ENCODE assay signal across 33 cellular contexts in the genomic region with DNA sequence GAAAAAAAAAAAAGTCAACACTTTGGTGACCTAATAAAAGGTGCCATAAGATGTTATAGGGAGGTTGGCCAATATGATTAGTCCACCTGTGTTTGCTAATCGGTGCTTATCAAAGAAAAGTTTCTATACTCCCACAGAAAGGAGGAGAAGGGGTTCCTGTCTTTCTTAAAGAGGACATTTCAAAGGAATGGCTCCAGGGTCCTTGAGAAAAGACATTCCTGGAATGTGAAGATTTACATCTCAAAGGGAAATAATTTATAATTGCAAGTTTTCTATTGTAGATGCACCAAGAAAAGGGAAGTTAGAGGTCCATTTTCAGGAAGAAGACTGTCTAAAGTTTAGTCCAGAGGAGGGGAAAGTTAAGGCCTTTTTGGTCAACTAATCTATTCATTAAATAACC.
"Had no signal": no experiment of that assay in that cellular context is flagged by ENCODE, and none has a peak within 500 bp of the region (broad histone marks: within the 10 kb centered on the region; RNA-seq: fewer than 3 reads in every experiment).

No MANE protein-coding gene starts in this region.

- H3K36me3 Mint-ChIP-seq: activated naive CD4-positive, alpha-beta T cell treated with anti-CD3 and anti-CD28 coated beads, Interleukin-2, amount 50 U/mL, for 72 hours; brain had no signal

- H3K4me2 ChIP-seq: PC-9 had no signal

- H3K4me1 ChIP-seq: adrenal gland had no signal

- H3K27ac ChIP-seq: adrenal gland, PC-9, RWPE1, SK-N-MC had no signal

- DNase-seq: activated B cell treated with CpG ODN at 0.5 μM for 24 hours; activated CD4-positive, alpha-beta memory T cell treated with anti-CD3 and anti-CD28 coated beads, Interleukin-2, amount 10 ng/mL, durations not matched to agents 7 days and 5 days; activated CD4-positive, alpha-beta T cell treated with anti-CD3 and anti-CD28 coated beads for 1 hour; activated CD4-positive, alpha-beta T cell treated with anti-CD3 and anti-CD28 coated beads for 48 hours; activated CD8-positive, alpha-beta memory T cell treated with anti-CD3 and anti-CD28 coated beads for 24 hours; activated gamma-delta T cell; activated naive CD4-positive, alpha-beta T cell treated with Interleukin-2 at 50 U/mL for 16 hours; activated T-cell treated with anti-CD3 and anti-CD28 coated beads, Interleukin-2, amount 50 U/mL, for 24 hours; adrenal gland; caudate nucleus; cerebellar nuclear complex; Kasumi-1; KBM-7; MG63; NCI-H1092 treated with DMSO at 0.1 percent for 48 hours; NCI-H1417; NCI-H146; NCI-H187 treated with DMSO at 0.1 percent for 48 hours; NCI-H2081; NCI-H226; NCI-H446 treated with DMSO at 0.1 percent for 48 hours; NCI-H524; NCI-H69; NCI-H82; PC-9; SIG-M5 had no signal

- H3K27me3 Mint-ChIP-seq: activated B cell treated with CpG ODN at 0.5 μM for 24 hours; activated CD4-positive, alpha-beta memory T cell treated with anti-CD3 and anti-CD28 coated beads, Interleukin-2, amount 10 ng/mL, durations not matched to agents 7 days and 5 days; activated T-cell treated with anti-CD3 and anti-CD28 coated beads, Interleukin-2, amount 50 U/mL, for 24 hours; brain had no signal

- H3K27ac Mint-ChIP-seq: activated B cell treated with CpG ODN at 0.5 μM for 24 hours; activated CD4-positive, alpha-beta memory T cell treated with anti-CD3 and anti-CD28 coated beads, Interleukin-2, amount 10 ng/mL, durations not matched to agents 7 days and 5 days; activated naive CD4-positive, alpha-beta T cell treated with anti-CD3 and anti-CD28 coated beads, Interleukin-2, amount 50 U/mL, for 72 hours; activated T-cell treated with anti-CD3 and anti-CD28 coated beads, Interleukin-2, amount 50 U/mL, for 24 hours; activated T-helper 2 cell treated with anti-CD3 and anti-CD28 coated beads, Interferon-gamma antibody, Interleukin-2, Interleukin-4, amounts not matched to agents 10 μg/mL and 5 μg/mL and 100 μg/mL, durations not matched to agents 14 hours and 24 hours and 36 hours; brain; T-helper 2 cell treated with Interferon-gamma antibody and Interleukin-4, amounts not matched to agents 5 μg/mL and 100 μg/mL, for 36 hours had no signal

- ATAC-seq: activated naive CD4-positive, alpha-beta T cell treated with anti-CD3 and anti-CD28 coated beads, Interleukin-2, amount 50 U/mL, for 72 hours; Right ventricle myocardium inferior had no signal

- H3K36me3 ChIP-seq: adrenal gland, MG63 had no signal

- H3K4me1 Mint-ChIP-seq: activated B cell treated with CpG ODN at 0.5 μM for 24 hours; activated CD4-positive, alpha-beta memory T cell treated with anti-CD3 and anti-CD28 coated beads, Interleukin-2, amount 10 ng/mL, durations not matched to agents 7 days and 5 days; brain had no signal

- H3K27me3 ChIP-seq: adrenal gland, MG63 had no signal

- H3K4me3 ChIP-seq: adrenal gland, MG63, PC-9, SK-N-MC had no signal

- H3K4me3 Mint-ChIP-seq: activated B cell treated with CpG ODN at 0.5 μM for 24 hours; activated CD4-positive, alpha-beta memory T cell treated with anti-CD3 and anti-CD28 coated beads, Interleukin-2, amount 10 ng/mL, durations not matched to agents 7 days and 5 days; activated T-cell treated with anti-CD3 and anti-CD28 coated beads, Interleukin-2, amount 50 U/mL, for 24 hours; brain; T-helper 2 cell treated with Interferon-gamma antibody and Interleukin-4, amounts not matched to agents 5 μg/mL and 100 μg/mL, for 36 hours had no signal
